Comparison of ENCODE assay signal across 1 cellular context in genomic region chr7:47500103-47500563, GRCh38.
TF ChIP-seq lines count a peak whose summit lies in the region.

No MANE protein-coding gene starts in this region.

TF ChIP-seq in HepG2, 621 proteins besides CTCF, POLR2A, EP300 and RAD21 (continued from another document and continues in another):
- TF ChIP-seq, protein P1, sequence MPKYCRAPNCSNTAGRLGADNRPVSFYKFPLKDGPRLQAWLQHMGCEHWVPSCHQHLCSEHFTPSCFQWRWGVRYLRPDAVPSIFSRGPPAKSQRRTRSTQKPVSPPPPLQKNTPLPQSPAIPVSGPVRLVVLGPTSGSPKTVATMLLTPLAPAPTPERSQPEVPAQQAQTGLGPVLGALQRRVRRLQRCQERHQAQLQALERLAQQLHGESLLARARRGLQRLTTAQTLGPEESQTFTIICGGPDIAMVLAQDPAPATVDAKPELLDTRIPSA (CRISPR knock-in tag; IDR thresholded peaks at IDR 0.05; ENCODE audit: borderline replicate concordance): no peak
- peak; percentile 66 for TF ChIP-seq TEAD3 (CRISPR knock-in tag; optimal IDR thresholded peaks at IDR 0.05; ENCODE audit: borderline replicate concordance)
- no peak for TF ChIP-seq HOXD1 (CRISPR knock-in tag; IDR thresholded peaks at IDR 0.05)
- TF ChIP-seq ZNF549 (CRISPR knock-in tag; IDR thresholded peaks at IDR 0.05): no peak
- TF ChIP-seq SRSF9 (IDR thresholded peaks at IDR 0.05; ENCODE audit: borderline replicate concordance, insufficient read depth, low read depth, low read length, poor library complexity, severe bottlenecking): no peak
- no peak for TF ChIP-seq IRX3 (CRISPR knock-in tag; IDR thresholded peaks at IDR 0.05; ENCODE audit: borderline replicate concordance, low read depth)
- TF ChIP-seq CREBL2 (CRISPR knock-in tag; IDR thresholded peaks at IDR 0.05; ENCODE audit: borderline replicate concordance): no peak
- no peak for TF ChIP-seq REL (CRISPR knock-in tag; conservative IDR thresholded peaks at IDR 0.05)
- peak; percentile 21 for TF ChIP-seq STAG1 (CRISPR knock-in tag; IDR thresholded peaks at IDR 0.05)
- TF ChIP-seq ZNF788 (CRISPR knock-in tag; IDR thresholded peaks at IDR 0.05; ENCODE audit: borderline replicate concordance): peak; percentile 81; the same call in 1 of the 2 replicates
- peak; percentile 38; the same call in 1 of the 2 replicates for TF ChIP-seq CCDC6 (CRISPR knock-in tag; IDR thresholded peaks at IDR 0.05)
- TF ChIP-seq BRD4 (CRISPR knock-in tag; IDR thresholded peaks at IDR 0.05): no peak
- no peak for TF ChIP-seq ZBTB7A (CRISPR knock-in tag; IDR thresholded peaks at IDR 0.05)
- TF ChIP-seq ZBTB4 (CRISPR knock-in tag; IDR thresholded peaks at IDR 0.05; ENCODE audit: borderline replicate concordance): no peak; the same call in 1 of the 2 replicates
- peak; percentile 79 for TF ChIP-seq ZNF280D (CRISPR knock-in tag; IDR thresholded peaks at IDR 0.05)
- peak; percentile 92 for TF ChIP-seq FOXA3 (CRISPR knock-in tag; IDR thresholded peaks at IDR 0.05)
- TF ChIP-seq HNRNPH1 (optimal IDR thresholded peaks at IDR 0.05; ENCODE audit: low read depth, low read length): no peak
- no peak for TF ChIP-seq SP140L (CRISPR knock-in tag; IDR thresholded peaks at IDR 0.05; ENCODE audit: borderline replicate concordance)
- TF ChIP-seq ZNF776 (CRISPR knock-in tag; IDR thresholded peaks at IDR 0.05): no peak
- TF ChIP-seq, protein P2, sequence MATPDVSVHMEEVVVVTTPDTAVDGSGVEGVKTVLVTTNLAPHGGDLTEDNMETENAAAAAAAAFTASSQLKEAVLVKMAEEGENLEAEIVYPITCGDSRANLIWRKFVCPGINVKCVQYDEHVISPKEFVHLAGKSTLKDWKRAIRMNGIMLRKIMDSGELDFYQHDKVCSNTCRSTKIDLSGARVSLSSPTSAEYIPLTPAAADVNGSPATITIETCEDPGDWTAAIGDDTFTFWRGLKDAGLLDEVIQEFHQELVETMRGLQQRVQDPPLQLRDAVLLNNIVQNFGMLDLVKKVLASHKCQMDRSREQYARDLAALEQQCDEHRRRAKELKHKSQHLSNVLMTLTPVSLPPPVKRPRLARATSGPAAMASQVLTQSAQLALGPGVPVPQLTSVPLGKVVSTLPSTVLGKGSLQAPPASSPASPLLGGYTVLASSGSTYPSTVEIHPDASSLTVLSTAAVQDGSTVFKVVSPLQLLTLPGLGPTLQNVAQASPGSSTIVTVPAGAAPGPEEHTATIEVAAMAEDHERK (CRISPR knock-in tag; IDR thresholded peaks at IDR 0.05; ENCODE audit: low read depth): no peak
- no peak for TF ChIP-seq ZSCAN12 (CRISPR knock-in tag; IDR thresholded peaks at IDR 0.05)
- TF ChIP-seq, protein P3, sequence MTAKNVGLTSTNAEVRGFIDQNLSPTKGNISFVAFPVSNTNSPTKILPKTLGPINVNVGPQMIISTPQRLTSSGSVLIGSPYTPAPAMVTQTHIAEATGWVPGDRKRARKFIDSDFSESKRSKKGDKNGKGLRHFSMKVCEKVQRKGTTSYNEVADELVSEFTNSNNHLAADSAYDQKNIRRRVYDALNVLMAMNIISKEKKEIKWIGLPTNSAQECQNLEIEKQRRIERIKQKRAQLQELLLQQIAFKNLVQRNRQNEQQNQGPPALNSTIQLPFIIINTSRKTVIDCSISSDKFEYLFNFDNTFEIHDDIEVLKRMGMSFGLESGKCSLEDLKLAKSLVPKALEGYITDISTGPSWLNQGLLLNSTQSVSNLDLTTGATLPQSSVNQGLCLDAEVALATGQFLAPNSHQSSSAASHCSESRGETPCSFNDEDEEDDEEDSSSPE (CRISPR knock-in tag; IDR thresholded peaks at IDR 0.05): no peak
- TF ChIP-seq PPARG (CRISPR knock-in tag; conservative IDR thresholded peaks at IDR 0.05): 0 out of 2 replicates have a peak, but pooled peaks have one; percentile 28
- TF ChIP-seq MED8 (CRISPR knock-in tag; IDR thresholded peaks at IDR 0.05; ENCODE audit: insufficient replicate concordance): no peak
- no peak for TF ChIP-seq ZHX2 (IDR thresholded peaks at IDR 0.05; ENCODE audit: low read depth)
- no peak for TF ChIP-seq ZHX2 (CRISPR knock-in tag; IDR thresholded peaks at IDR 0.05; ENCODE audit: borderline replicate concordance)
- TF ChIP-seq MAFG (CRISPR knock-in tag; IDR thresholded peaks at IDR 0.05): no peak
- no peak for TF ChIP-seq MAFK (conservative IDR thresholded peaks at IDR 0.05 in 1 of 2, IDR thresholded peaks at IDR 0.05 in 1 of 2; ENCODE audit: low read length in 2 of 2)
- no peak for TF ChIP-seq ZNF780A (CRISPR knock-in tag; IDR thresholded peaks at IDR 0.05)
- no peak for TF ChIP-seq KDM3A (CRISPR knock-in tag; IDR thresholded peaks at IDR 0.05; ENCODE audit: low read depth)
- TF ChIP-seq ETV6 (CRISPR knock-in tag; conservative IDR thresholded peaks at IDR 0.05): no peak
- TF ChIP-seq ZNF367 (CRISPR knock-in tag; IDR thresholded peaks at IDR 0.05; ENCODE audit: borderline replicate concordance): no peak
- TF ChIP-seq SPEN (CRISPR knock-in tag; IDR thresholded peaks at IDR 0.05; ENCODE audit: low read depth): peak; percentile 41; the same call in 1 of the 2 replicates
- TF ChIP-seq SMAD1 (CRISPR knock-in tag; IDR thresholded peaks at IDR 0.05; ENCODE audit: borderline replicate concordance, low read depth): peak; percentile 59; the same call in 1 of the 2 replicates
- TF ChIP-seq TSC22D2 (CRISPR knock-in tag; IDR thresholded peaks at IDR 0.05; ENCODE audit: borderline replicate concordance): no peak
- peak; percentile 25; the same call in 1 of the 2 replicates for TF ChIP-seq FOXJ3 (CRISPR knock-in tag; IDR thresholded peaks at IDR 0.05; ENCODE audit: borderline replicate concordance)
- TF ChIP-seq NFIB (CRISPR knock-in tag; IDR thresholded peaks at IDR 0.05; ENCODE audit: borderline replicate concordance): no peak
- no peak for TF ChIP-seq MTF2 (CRISPR knock-in tag; IDR thresholded peaks at IDR 0.05; ENCODE audit: borderline replicate concordance)
- peak; percentile 83; the same call in 1 of the 2 replicates for TF ChIP-seq ARID4A (CRISPR knock-in tag; IDR thresholded peaks at IDR 0.05; ENCODE audit: borderline replicate concordance)
- no peak for TF ChIP-seq CBFB (CRISPR knock-in tag; IDR thresholded peaks at IDR 0.05)
- no peak for TF ChIP-seq ATF7-NPFF (CRISPR knock-in tag; IDR thresholded peaks at IDR 0.05; ENCODE audit: low read depth)
- TF ChIP-seq ZNF598 (CRISPR knock-in tag; IDR thresholded peaks at IDR 0.05; ENCODE audit: borderline replicate concordance): 0 out of 2 replicates have a peak, but pooled peaks have one; percentile 4
- no peak for TF ChIP-seq ATAD3A (CRISPR knock-in tag; IDR thresholded peaks at IDR 0.05)
- no peak for TF ChIP-seq GABPA (IDR thresholded peaks at IDR 0.05; ENCODE audit: low read depth, low read length)
- TF ChIP-seq GABPA (CRISPR knock-in tag; IDR thresholded peaks at IDR 0.05; ENCODE audit: low read depth): 0 out of 2 replicates have a peak, but pooled peaks have one; percentile 14
